11 cellular contexts compared by ENCODE assay signal in the genomic region with DNA sequence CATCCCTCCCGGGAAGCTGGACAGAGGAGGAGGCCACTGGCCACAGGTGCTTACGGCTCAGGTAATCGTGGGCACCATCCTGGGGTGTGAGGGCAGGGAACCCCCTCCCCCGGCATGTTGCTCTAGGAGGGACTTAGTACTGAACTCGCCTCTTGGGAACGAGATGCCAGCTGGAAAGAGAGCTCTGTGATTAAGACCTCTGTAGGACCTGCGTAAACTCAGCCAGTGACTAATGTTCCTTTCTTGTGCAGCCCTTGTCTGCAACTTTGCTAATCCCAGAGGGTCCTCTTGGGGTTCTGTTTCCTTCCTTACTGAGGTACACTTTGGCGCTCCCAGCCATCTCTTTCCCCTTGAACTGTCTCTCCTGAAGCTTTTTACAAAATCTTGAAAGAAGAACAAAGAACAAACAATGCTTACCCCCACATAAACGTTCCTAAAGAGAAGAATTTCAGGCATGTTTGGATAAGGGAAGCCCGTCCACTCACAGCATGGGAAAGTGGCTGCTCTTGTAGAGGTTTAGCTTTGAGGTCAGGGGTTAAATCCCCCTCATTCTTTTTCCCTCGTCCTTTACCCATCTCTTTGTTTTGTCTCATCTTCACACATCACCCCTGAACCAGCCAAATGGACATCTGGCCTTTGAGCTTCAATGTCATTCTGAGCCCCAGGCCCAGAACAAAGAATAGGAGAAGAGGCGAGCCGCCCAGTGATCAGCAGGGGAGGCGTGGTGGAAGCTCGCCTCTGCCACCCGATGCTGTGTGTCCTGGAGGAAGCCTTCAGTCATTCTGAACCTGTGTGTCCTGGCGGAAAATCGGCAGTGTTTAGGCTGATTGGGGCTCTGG. TPM values are rescaled to one million over a fixed set of nuclear protein-coding genes. Genes with fewer than 3 reads are reported as not detected.
DNase-seq lines count a peak whose midpoint lies in the region; ATAC-seq and TF ChIP-seq lines count a peak whose summit lies in the region.
"Had no signal": no experiment of that assay in that cellular context is flagged by ENCODE, and none has a peak within 500 bp of the region (broad histone marks: within the 10 kb centered on the region; RNA-seq: fewer than 3 reads in every experiment).

No MANE protein-coding gene starts in this region.

- H4K8ac ChIP-seq in neuronal stem cell (ENCODE audit: low read depth, low read length): no peak overlapping the region

- peak overlapping the region; percentile 69 for H2BK5ac ChIP-seq in neuronal stem cell (ENCODE audit: low read length)

- H2BK12ac ChIP-seq in neuronal stem cell (ENCODE audit: low read length): peak overlapping the region; percentile 95

- H2BK120ac ChIP-seq in neuronal stem cell (ENCODE audit: low read depth, low read length): peak overlapping the region; percentile 69

- no peaks in the 10 kb centered on the region for H3K79me1 ChIP-seq in neuronal stem cell (ENCODE audit: low read depth, low read length)

- peaks cover 0 to 2% of the 10 kb centered on the region in 2 donors for H3K4me1 ChIP-seq in esophagus (ENCODE audit: control insufficient read depth in 2 of 2, insufficient read depth in 2 of 2, low read length in 1 of 2)
- peaks cover 16 to 40% of the 10 kb centered on the region in 2 donors for H3K4me1 ChIP-seq in neuronal stem cell (ENCODE audit: control insufficient read depth in 2 of 2, insufficient read depth in 1 of 2, low read depth in 1 of 2, low read length in 2 of 2)
- H3K4me1 ChIP-seq in tibial artery: peaks cover 0 to 46% (median 31%) of the 10 kb centered on the region in 4 donors

- peak overlapping the region; percentile 99 for H2AK5ac ChIP-seq in neuronal stem cell (ENCODE audit: low read depth, low read length)

- H2AFZ ChIP-seq in neuronal stem cell (ENCODE audit: low read length): peak overlapping the region; percentile 5

- peak overlapping the region; percentile 96 for H3K18ac ChIP-seq in neuronal stem cell (ENCODE audit: low read length)

- TF ChIP-seq CTCF in NB4 (IDR thresholded peaks at IDR 0.05; ENCODE audit: low read depth, low read length) (no peak), tibial artery (IDR thresholded peaks at IDR 0.05) (no peak)

- H3K36me3 ChIP-seq in esophagus (ENCODE audit: control insufficient read depth in 2 of 2, insufficient read depth in 2 of 2, low read length in 1 of 2): no peaks in the 10 kb centered on the region
- H3K36me3 ChIP-seq in neuronal stem cell (replicated peaks in 1 of 2; ENCODE audit: control insufficient read depth in 2 of 2, insufficient read depth in 2 of 2, low read length in 2 of 2): no peaks in the 10 kb centered on the region
- H3K36me3 ChIP-seq in tibial artery: no peaks in the 10 kb centered on the region

- WGBS in esophagus, 2 donors: 68% methylated on average over 18 of the region's 18 CpGs
- WGBS in neuronal stem cell (ENCODE audit: extremely low coverage in 2 of 2, insufficient read length in 2 of 2, insufficient replicate concordance in 1 of 2), 2 donors: no CpG with 5 or more reads among the region's 18 CpGs

- no peak overlapping the region for H3K14ac ChIP-seq in neuronal stem cell (ENCODE audit: low read length)

- DNase-seq in EH (ENCODE audit: low read depth) (peak; percentile 83), NB4 (ENCODE audit: low read depth) (peak; percentile 25), neuronal stem cell (ENCODE audit: low spot score) (peak; percentile 93), tibial artery (no peak)
- DNase-seq: DMS79; stimulated activated CD4-positive, alpha-beta T cell treated with anti-CD3 and anti-CD28 coated beads, Interleukin-12 subunit alpha, Interleukin-12 subunit beta, amount 100 ng/mL, for 4 hours; stimulated activated naive CD4-positive, alpha-beta T cell had no signal

- no peak for ATAC-seq in GM21423 (IDR thresholded peaks at IDR 0.05; ENCODE audit: unreplicated experiment)
- no peak for ATAC-seq in HG02678 (IDR thresholded peaks at IDR 0.05; ENCODE audit: unreplicated experiment)
- no peak for ATAC-seq in HG02973 (IDR thresholded peaks at IDR 0.05; ENCODE audit: unreplicated experiment)

- H3K27ac ChIP-seq in esophagus (ENCODE audit: low read depth in 2 of 2, low read length in 1 of 2) (peak overlapping the region; percentile 13 to 17), neuronal stem cell (replicated peaks; ENCODE audit: low read length) (peak overlapping the region; percentile 82), tibial artery (peak overlapping the region in 1 of 2 donors; percentile 28)

- peak overlapping the region; percentile 96 for H4K91ac ChIP-seq in neuronal stem cell (ENCODE audit: low read depth, low read length, poor library complexity)

- TF ChIP-seq POLR2A in NB4 (IDR thresholded peaks at IDR 0.05; ENCODE audit: extremely low read depth, insufficient read length): no peak

- H3K9ac ChIP-seq in neuronal stem cell (ENCODE audit: low read depth, low read length, poor library complexity): no peak overlapping the region

- peak overlapping the region; percentile 42 for H3K4me2 ChIP-seq in neuronal stem cell (ENCODE audit: insufficient read depth, low read length, poor library complexity, severe bottlenecking)

- no peaks in the 10 kb centered on the region for H3K9me3 ChIP-seq in esophagus (ENCODE audit: control insufficient read depth in 2 of 2, insufficient read depth in 1 of 2, low read depth in 1 of 2, low read length in 1 of 2)
- peaks cover 0 to under 1% of the 10 kb centered on the region in 2 donors for H3K9me3 ChIP-seq in neuronal stem cell (replicated peaks in 1 of 2; ENCODE audit: control insufficient read depth in 2 of 2, insufficient read depth in 1 of 2, low read depth in 1 of 2, low read length in 2 of 2)
- no peaks in the 10 kb centered on the region for H3K9me3 ChIP-seq in tibial artery

- peak overlapping the region; percentile 97 for H2BK15ac ChIP-seq in neuronal stem cell (ENCODE audit: low read length)

- no peak overlapping the region for H3K4me3 ChIP-seq in NB4 (ENCODE audit: low read depth, low read length)
- no peak overlapping the region for H3K4me3 ChIP-seq in esophagus (ENCODE audit: low read depth in 1 of 2, low read length in 2 of 2)
- H3K4me3 ChIP-seq in neuronal stem cell (ENCODE audit: low read length in 2 of 2): no peak overlapping the region
- no peak overlapping the region for H3K4me3 ChIP-seq in tibial artery

- intact Hi-C loops in tibial artery (cut with DNase I; ENCODE audit: low total_unique reads): no loop called here

- H3K23ac ChIP-seq in neuronal stem cell (ENCODE audit: low read depth, low read length, poor library complexity): no peak overlapping the region

- H3K4ac ChIP-seq in neuronal stem cell (ENCODE audit: low read length): peak overlapping the region; percentile 47

- no peaks in the 10 kb centered on the region for H3K27me3 ChIP-seq in esophagus (ENCODE audit: control insufficient read depth in 1 of 2, insufficient read depth in 2 of 2, low read length in 2 of 2)
- peaks cover 0 to 73% (median under 1%) of the 10 kb centered on the region in 3 experiments for H3K27me3 ChIP-seq in neuronal stem cell (ENCODE audit: control insufficient read depth in 3 of 3, insufficient read depth in 3 of 3, low read depth in 1 of 3, low read length in 3 of 3)
- H3K27me3 ChIP-seq in tibial artery: no peaks in the 10 kb centered on the region

RNA-seq across cellular contexts. Expression of gene CITED4, which starts 37.4 kb away (rescaled TPM):
- 10 to 100 TPM; 11.7 to 21.8 TPM for polyA plus RNA-seq in esophagus
- polyA plus RNA-seq in neuronal stem cell (2013, experiment 1 of 2): 17.7 TPM
- polyA plus RNA-seq in neuronal stem cell (2013, experiment 2 of 2): 17.8 TPM

RNA-seq across cellular contexts. Expression of gene KCNQ4, which starts 41.2 kb away (rescaled TPM):
- polyA plus RNA-seq in esophagus: 1 to 10 TPM; 1.4 to 1.9 TPM
- 3.1 TPM for polyA plus RNA-seq in neuronal stem cell (2013, experiment 1 of 2)
- polyA plus RNA-seq in neuronal stem cell (2013, experiment 2 of 2): 3.2 TPM

Comparison
In these comparisons a context has a peak if more than half of its experiments do, and no peak if none do; other contexts are left out.
1. DNase-seq: peak in EH (single experiment), NB4 (single experiment) and neuronal stem cell (single experiment); none in tibial artery (0 of 2).